ENCODE assay signal across 30 cellular contexts in the genomic region with DNA sequence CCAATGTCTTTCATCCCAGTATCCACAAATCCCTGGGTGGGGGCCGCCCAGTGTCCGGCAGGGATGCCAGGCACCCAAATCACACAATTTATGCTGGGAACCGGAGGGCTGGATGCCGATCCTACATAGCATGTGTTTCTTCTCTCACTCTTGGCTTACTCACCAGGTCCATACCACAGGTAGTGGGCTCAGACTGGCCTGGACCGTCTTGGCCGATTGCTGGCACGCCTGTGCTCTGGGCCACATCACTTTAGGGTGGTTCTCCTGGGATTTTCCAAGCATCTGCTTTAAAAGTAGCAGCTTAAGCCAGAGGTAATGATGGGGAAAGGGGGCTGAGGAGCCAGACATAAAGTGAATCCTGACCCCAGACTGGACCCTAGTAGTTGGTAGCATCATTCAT. TPM values are rescaled to one million over a fixed set of nuclear protein-coding genes. Genes with fewer than 3 reads are reported as not detected.
"Had no signal": no experiment of that assay in that cellular context is flagged by ENCODE, and none has a peak within 500 bp of the region (broad histone marks: within the 10 kb centered on the region; RNA-seq: fewer than 3 reads in every experiment).

No MANE protein-coding gene starts in this region.

- ATAC-seq: stimulated activated effector memory CD8-positive, alpha-beta T cell treated with anti-CD3 and anti-CD28 coated beads, Interleukin-12 subunit alpha, Interleukin-12 subunit beta, amount 100 ng/mL, for 72 hours; stimulated activated memory B cell treated with anti-CD40 and anti-IgM and Interleukin-4, amounts not matched to agents 10 μg/mL and 1 μg/mL and 100 μg/mL, for 72 hours; stimulated activated naive B cell treated with anti-CD40 and anti-IgM and Interleukin-4, amounts not matched to agents 10 μg/mL and 1 μg/mL and 100 μg/mL, for 72 hours; stimulated activated naive CD8-positive, alpha-beta T cell treated with anti-CD3 and anti-CD28 coated beads, Interleukin-15, amount 100 ng/mL, for 72 hours; stimulated activated naive CD8-positive, alpha-beta T cell treated with anti-CD3 and anti-CD28 coated beads, Interleukin-15, Interleukin-2, amounts not matched to agents 100 U/mL and 50 U/mL, for 24 hours; upper lobe of right lung had no signal

- DNase-seq: stimulated activated CD4-positive, alpha-beta T cell treated with anti-CD3 and anti-CD28 coated beads, Interleukin-2, amount 100 ng/mL, for 48 hours; stimulated activated CD4-positive, alpha-beta T cell treated with anti-CD3 and anti-CD28 coated beads, Interleukin-4, amount 100 ng/mL, for 1 hour; stimulated activated CD4-positive, alpha-beta T cell treated with anti-CD3 and anti-CD28 coated beads, Interleukin-4, amount 100 ng/mL, for 24 hours; stimulated activated CD4-positive, alpha-beta T cell treated with anti-CD3 and anti-CD28 coated beads, Interleukin-4, amount 100 ng/mL, for 4 hours; stimulated activated CD8-positive, alpha-beta memory T cell treated with anti-CD3 and anti-CD28 coated beads, Interleukin-4, amount 100 ng/mL, for 48 hours; stimulated activated naive B cell treated with anti-CD40 and anti-IgM and Interleukin-4, amounts not matched to agents 10 μg/mL and 1 μg/mL and 100 μg/mL, for 72 hours; stimulated activated naive CD4-positive, alpha-beta T cell; stimulated activated naive CD4-positive, alpha-beta T cell treated with Interleukin-2 at 50 U/mL for 16 hours; stimulated activated naive CD8-positive, alpha-beta T cell treated with anti-CD3 and anti-CD28 coated beads, Interleukin-15, amount 100 ng/mL, for 72 hours; stimulated activated naive CD8-positive, alpha-beta T cell treated with anti-CD3 and anti-CD28 coated beads, Interleukin-15, Interleukin-2, amounts not matched to agents 100 U/mL and 50 U/mL, for 24 hours; stomach; substantia nigra; testis; thyroid gland; tibial artery; transverse colon; trophoblast cell; upper lobe of left lung; upper lobe of right lung; uterus had no signal

- H3K4me1 ChIP-seq: stomach, suprapubic skin, testis, thyroid gland, tibial artery, tibial nerve, transverse colon, upper lobe of left lung, upper lobe of right lung, uterus, vagina had no signal

- H3K27ac ChIP-seq: stomach, suprapubic skin, testis, thoracic aorta, thyroid gland, tibial artery, tibial nerve, transverse colon, upper lobe of left lung, upper lobe of right lung, uterus, vagina had no signal

- H3K27me3 ChIP-seq: testis, thyroid gland, transverse colon, upper lobe of left lung, upper lobe of right lung, vagina had no signal

- H3K9me3 ChIP-seq: suprapubic skin, testis, thoracic aorta, thyroid gland, transverse colon, upper lobe of left lung, upper lobe of right lung, uterus, vagina had no signal

- H3K4me3 ChIP-seq: stomach, suprapubic skin, testis, thoracic aorta, thyroid gland, tibial artery, tibial nerve, transverse colon, upper lobe of left lung, upper lobe of right lung, uterus, vagina had no signal

- H3K36me3 ChIP-seq: stomach, suprapubic skin, thoracic aorta, thyroid gland, tibial artery, tibial nerve, transverse colon, upper lobe of left lung, upper lobe of right lung, uterus, vagina had no signal

RNA-seq across cellular contexts. Expression of a gene that starts 22.6 kb away (rescaled TPM):
- total RNA-seq: subcutaneous adipose tissue, thoracic aorta, tibial nerve had no signal

RNA-seq across cellular contexts. Expression of a gene that starts 46.5 kb away (rescaled TPM):
- total RNA-seq: subcutaneous adipose tissue, suprapubic skin, temporal lobe, thoracic aorta, thyroid gland, urinary bladder, uterus, vagina had no signal
- polyA plus RNA-seq: urinary bladder had no signal

RNA-seq across cellular contexts. Expression of a gene that starts 57.4 kb away (rescaled TPM):
- total RNA-seq: stomach, subcutaneous adipose tissue, suprapubic skin, temporal lobe, thoracic aorta, thyroid gland, tibial nerve, upper lobe of left lung, upper lobe of right lung, ureter, urinary bladder, uterus, vagina had no signal
- polyA plus RNA-seq: stomach, urinary bladder had no signal
